Comparison of ENCODE assay signal across 1 cellular context in genomic region chr2:166519391-166519962, GRCh38.
TF ChIP-seq lines count a peak whose summit lies in the region.

No MANE protein-coding gene starts in this region.

TF ChIP-seq in HepG2, 621 proteins besides CTCF, POLR2A, EP300 and RAD21:
- TF ChIP-seq HOXD1 (CRISPR knock-in tag; IDR thresholded peaks at IDR 0.05) = no peak
- TF ChIP-seq ZNF556 (CRISPR knock-in tag; IDR thresholded peaks at IDR 0.05; ENCODE audit: borderline replicate concordance) = no peak
- TF ChIP-seq, protein P1, sequence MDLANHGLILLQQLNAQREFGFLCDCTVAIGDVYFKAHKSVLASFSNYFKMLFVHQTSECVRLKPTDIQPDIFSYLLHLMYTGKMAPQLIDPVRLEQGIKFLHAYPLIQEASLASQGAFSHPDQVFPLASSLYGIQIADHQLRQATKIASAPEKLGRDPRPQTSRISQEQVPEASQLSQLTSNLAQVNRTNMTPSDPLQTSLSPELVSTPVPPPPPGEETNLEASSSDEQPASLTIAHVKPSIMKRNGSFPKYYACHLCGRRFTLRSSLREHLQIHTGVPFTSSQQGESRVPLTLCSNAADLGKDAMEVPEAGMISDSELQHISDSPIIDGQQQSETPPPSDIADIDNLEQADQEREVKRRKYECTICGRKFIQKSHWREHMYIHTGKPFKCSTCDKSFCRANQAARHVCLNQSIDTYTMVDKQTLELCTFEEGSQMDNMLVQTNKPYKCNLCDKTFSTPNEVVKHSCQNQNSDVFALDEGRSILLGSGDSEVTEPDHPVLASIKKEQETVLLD (CRISPR knock-in tag; IDR thresholded peaks at IDR 0.05; ENCODE audit: low read depth) = no peak
- TF ChIP-seq RXRA (CRISPR knock-in tag; IDR thresholded peaks at IDR 0.05) = no peak
- no peak for TF ChIP-seq TP53 (CRISPR knock-in tag; conservative IDR thresholded peaks at IDR 0.05)
- TF ChIP-seq ZKSCAN1 (IDR thresholded peaks at IDR 0.05; ENCODE audit: low read length) = no peak
- no peak for TF ChIP-seq SOX13 (IDR thresholded peaks at IDR 0.05)
- TF ChIP-seq SOX13 (CRISPR knock-in tag; conservative IDR thresholded peaks at IDR 0.05 in 1 of 2, IDR thresholded peaks at IDR 0.05 in 1 of 2) = no peak
- TF ChIP-seq FIP1L1 (IDR thresholded peaks at IDR 0.05; ENCODE audit: borderline replicate concordance, insufficient read depth, low read depth, low read length) = no peak
- no peak for TF ChIP-seq HOXA5 (CRISPR knock-in tag; IDR thresholded peaks at IDR 0.05)
- TF ChIP-seq HDAC2 (CRISPR knock-in tag; IDR thresholded peaks at IDR 0.05) = no peak
- TF ChIP-seq PITX1 (CRISPR knock-in tag; IDR thresholded peaks at IDR 0.05) = no peak
- no peak for TF ChIP-seq ZNF350 (CRISPR knock-in tag; IDR thresholded peaks at IDR 0.05; ENCODE audit: borderline replicate concordance, low read depth)
- TF ChIP-seq KDM3A (CRISPR knock-in tag; IDR thresholded peaks at IDR 0.05; ENCODE audit: low read depth) = no peak
- TF ChIP-seq AKAP8 (CRISPR knock-in tag; IDR thresholded peaks at IDR 0.05) = no peak
- no peak for TF ChIP-seq ZNF747 (CRISPR knock-in tag; IDR thresholded peaks at IDR 0.05; ENCODE audit: borderline replicate concordance)
